ENCODE assay signal across 8 cellular contexts in genomic region chr14:53955234-53955556, GRCh38. TPM values are rescaled to one million over a fixed set of nuclear protein-coding genes. Genes with fewer than 3 reads are reported as not detected.
DNase-seq lines count a peak whose midpoint lies in the region; ATAC-seq and TF ChIP-seq lines count a peak whose summit lies in the region.

No MANE protein-coding gene starts in this region.

- H3K27me3 ChIP-seq in prostate gland (replicated peaks; ENCODE audit: insufficient read depth), result no peaks in the 10 kb centered on the region

- H3K36me3 Mint-ChIP-seq in Calu3 (ENCODE audit: insufficient read depth, unreplicated experiment), result peaks cover 57% of the 10 kb centered on the region

- CTCF ChIA-PET in Calu3 (lab: Charles Lee), result interaction anchor here (0.6 to 2.6 kb wide), 2 partner anchors 8 to 12 kb away, joined by 3 to 10 read pairs; no protein-coding TSS in a partner anchor

- H3K27ac Mint-ChIP-seq in Calu3 (ENCODE audit: unreplicated experiment), result peak overlapping the region; percentile 78

- no TSS peak for BruUV-seq in Calu3 (replicated peaks; lab: Mats Ljungman, UMichigan)

- H3K4me3 ChIP-seq in SK-N-MC, result peak overlapping the region; percentile 77
- H3K4me3 ChIP-seq in fibroblast of pulmonary artery (replicated peaks; ENCODE audit: low read depth, low read length), result peak overlapping the region; percentile 62
- H3K4me3 ChIP-seq in prostate gland, result peak overlapping the region; percentile 50 to 56

- peak overlapping the region; percentile 85 for H3K4me3 Mint-ChIP-seq in Calu3 (ENCODE audit: low read depth, unreplicated experiment)

- H3K9ac ChIP-seq in SK-N-MC (ENCODE audit: insufficient read length), result no peak overlapping the region

- TF ChIP-seq CTCF in Calu3 (IDR thresholded peaks at IDR 0.05; ENCODE audit: unreplicated experiment), result no peak
- TF ChIP-seq CTCF in fibroblast of pulmonary artery (IDR thresholded peaks at IDR 0.05; ENCODE audit: low read length, missing control alignments), result no peak
- TF ChIP-seq CTCF in prostate gland (IDR thresholded peaks at IDR 0.05), result no peak

- intact Hi-C loops in Calu3 (cut with micrococcal nuclease; ENCODE audit: unreplicated experiment), result loop anchor here (10.0 kb wide), 2 partner anchors 150 to 380 kb away; no protein-coding TSS in a partner anchor
- intact Hi-C loops in prostate gland (cut with DNase I), result loop anchor here (2.0 to 10.0 kb wide), 2 partner anchors 416 to 660 kb away; no protein-coding TSS in a partner anchor

- H3K27ac ChIP-seq in SK-N-MC, result no peak overlapping the region
- peak overlapping the region; percentile 85 to 87 for H3K27ac ChIP-seq in prostate gland

- H3K9me3 ChIP-seq in SK-N-MC (ENCODE audit: low read depth, low read length) (no peaks in the 10 kb centered on the region), prostate gland (no peaks in the 10 kb centered on the region)

- no peaks in the 10 kb centered on the region for H3K4me1 ChIP-seq in prostate gland (replicated peaks)

- no peak for ATAC-seq in HG02970 (IDR thresholded peaks at IDR 0.05; ENCODE audit: low FRiP score, unreplicated experiment)

- TF ChIP-seq POLR2A in prostate gland (IDR thresholded peaks at IDR 0.05), result no peak

- no peaks in the 10 kb centered on the region for H3K27me3 Mint-ChIP-seq in Calu3 (ENCODE audit: unreplicated experiment)

- WGBS in prostate gland, result under 1% methylated on average over 16 of the region's 16 CpGs

- H3K36me3 ChIP-seq in SK-N-MC (ENCODE audit: insufficient read depth, low read length), result no peaks in the 10 kb centered on the region
- no peaks in the 10 kb centered on the region for H3K36me3 ChIP-seq in prostate gland

- no peaks in the 10 kb centered on the region for H3K9me3 Mint-ChIP-seq in Calu3 (ENCODE audit: low read depth, unreplicated experiment)

- DNase-seq in Calu3 (no peak), SK-N-MC (ENCODE audit: low read depth, low spot score) (no peak), fibroblast of pulmonary artery (ENCODE audit: low read depth) (no peak), prostate gland (ENCODE audit: low spot score) (no peak), DMS79 (lab: John Stamatoyannopoulos, UW) (no peak), DMS 273 treated with DMSO at 0.1 percent for 48 hours (lab: John Stamatoyannopoulos, UW) (no peak), NCI-H446 treated with DMSO at 0.1 percent for 48 hours (lab: John Stamatoyannopoulos, UW) (no peak)

- peaks cover 10% of the 10 kb centered on the region for H3K4me1 Mint-ChIP-seq in Calu3 (ENCODE audit: low read depth, unreplicated experiment)

RNA-seq across cellular contexts. Expression of gene BMP4, which starts 1.4 kb away (rescaled TPM):
- total RNA-seq in Calu3 (2022) (23.0 and 24.8 TPM in 2 replicates), prostate gland (10 to 100 TPM in 1 of 2 donors, 1 to 10 TPM in 1; 8.8 to 11.2 TPM)
